In the genomic region with DNA sequence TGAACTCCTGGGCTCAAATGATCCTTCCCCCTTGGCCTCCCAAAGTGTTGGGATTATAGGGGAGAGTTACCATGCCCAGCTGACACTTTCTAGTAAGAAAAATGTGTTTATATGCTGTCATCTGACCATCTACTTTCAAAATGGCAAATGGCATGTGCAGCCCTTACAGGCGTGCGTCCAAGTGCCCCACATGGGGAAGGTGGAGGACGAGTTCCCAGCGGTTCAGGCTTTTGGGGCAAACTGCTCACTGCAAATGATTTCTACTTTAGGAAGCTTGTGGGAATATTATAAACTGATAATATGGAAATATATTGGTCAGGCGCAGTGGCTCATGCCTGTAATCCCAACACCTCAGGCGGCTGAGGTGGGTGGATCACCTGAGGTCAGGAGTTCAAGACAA, we compare ENCODE assay signal across 24 cellular contexts.
"Had no signal": no experiment of that assay in that cellular context is flagged by ENCODE, and none has a peak within 500 bp of the region (broad histone marks: within the 10 kb centered on the region; RNA-seq: fewer than 3 reads in every experiment).

No MANE protein-coding gene starts in this region.

- H3K4me3 ChIP-seq: colonic mucosa, gastrocnemius medialis, lower lobe of right lung, pancreas, smooth muscle cell, suprapubic skin, transverse colon, vagina had no signal

- H3K4me3 Mint-ChIP-seq: dendritic cell treated with granulocyte-macrophage colony-stimulating factor and Interleukin-4, amounts not matched to agents 40 ng/mL and 50 ng/mL, for 4 days; endodermal cell; natural killer cell; neural crest cell; stimulated activated naive CD8-positive, alpha-beta T cell treated with anti-CD3 and anti-CD28 coated beads, Interleukin-15, amount 100 ng/mL, for 72 hours had no signal

- DNase-seq: colonic mucosa; effector CD8-positive, alpha-beta T cell; endodermal cell; foreskin fibroblast; gastrocnemius medialis; head of caudate nucleus; left ventricle myocardium superior; lower lobe of right lung; natural killer cell; stimulated activated CD4-positive, alpha-beta T cell treated with anti-CD3 and anti-CD28 coated beads, Interleukin-2, amount 100 ng/mL, for 24 hours; stimulated activated CD4-positive, alpha-beta T cell treated with anti-CD3 and anti-CD28 coated beads, Interleukin-4, amount 100 ng/mL, for 4 hours; stimulated activated naive CD4-positive, alpha-beta T cell; stimulated activated naive CD8-positive, alpha-beta T cell treated with anti-CD3 and anti-CD28 coated beads, Interleukin-15, amount 100 ng/mL, for 72 hours; transverse colon had no signal

- H3K27ac Mint-ChIP-seq: dendritic cell treated with granulocyte-macrophage colony-stimulating factor and Interleukin-4, amounts not matched to agents 40 ng/mL and 50 ng/mL, for 4 days; endodermal cell; natural killer cell; stimulated activated naive CD8-positive, alpha-beta T cell treated with anti-CD3 and anti-CD28 coated beads, Interleukin-15, amount 100 ng/mL, for 72 hours had no signal

- H3K9me3 Mint-ChIP-seq: dendritic cell treated with granulocyte-macrophage colony-stimulating factor and Interleukin-4, amounts not matched to agents 40 ng/mL and 50 ng/mL, for 4 days; endodermal cell; natural killer cell; neural crest cell; stimulated activated naive CD8-positive, alpha-beta T cell treated with anti-CD3 and anti-CD28 coated beads, Interleukin-15, amount 100 ng/mL, for 72 hours had no signal

- H3K4me2 ChIP-seq: smooth muscle cell had no signal

- H3K4me1 ChIP-seq: colonic mucosa, gastrocnemius medialis, lower lobe of right lung, pancreas, suprapubic skin, transverse colon, vagina had no signal

- H3K27me3 ChIP-seq: colonic mucosa, gastrocnemius medialis, neutrophil, pancreas, suprapubic skin, transverse colon, vagina had no signal

- H3K36me3 ChIP-seq: colonic mucosa had no signal

- H3K9me3 ChIP-seq: colonic mucosa, gastrocnemius medialis, lower lobe of right lung, neutrophil, pancreas, suprapubic skin, transverse colon, vagina had no signal

- H3K4me1 Mint-ChIP-seq: endodermal cell, neural crest cell had no signal

- ATAC-seq: esophagus mucosa; gastrocnemius medialis; left ventricle myocardium superior; lower lobe of right lung; natural killer cell; pancreas; sciatic nerve; stimulated activated naive CD8-positive, alpha-beta T cell treated with anti-CD3 and anti-CD28 coated beads, Interleukin-15, amount 100 ng/mL, for 72 hours had no signal

- H3K27ac ChIP-seq: colonic mucosa, epithelial cell of prostate, gastrocnemius medialis, lower lobe of right lung, pancreas, suprapubic skin, transverse colon, vagina had no signal

- H3K27me3 Mint-ChIP-seq: dendritic cell treated with granulocyte-macrophage colony-stimulating factor and Interleukin-4, amounts not matched to agents 40 ng/mL and 50 ng/mL, for 4 days; stimulated activated naive CD8-positive, alpha-beta T cell treated with anti-CD3 and anti-CD28 coated beads, Interleukin-15, amount 100 ng/mL, for 72 hours had no signal
